In genomic region chr17:68057531-68057952, GRCh38 we compare ENCODE assay signal across 8 cellular contexts. TPM values are rescaled to one million over a fixed set of nuclear protein-coding genes. Genes with fewer than 3 reads are reported as not detected.
A peak's percentile ranks its signal among the peaks of the same experiment; 100 is the strongest.
DNase-seq lines count a peak whose midpoint lies in the region; ATAC-seq, FAIRE-seq and TF ChIP-seq lines count a peak whose summit lies in the region.

No MANE protein-coding gene starts in this region.

- H3K4me2 ChIP-seq in endothelial cell of umbilical vein (ENCODE audit: insufficient read depth, low read length) = no peak overlapping the region

- H3K4me3 ChIP-seq in BJ (ENCODE audit: low read depth, low read length) (no peak overlapping the region), endothelial cell of umbilical vein (replicated peaks in 1 of 3; ENCODE audit: insufficient read depth in 1 of 3, low read depth in 1 of 3, low read length in 3 of 3) (no peak overlapping the region)

- POLR2A ChIA-PET in BJ (lab: Charles Lee) (no interaction called here), endothelial cell of umbilical vein (lab: Charles Lee) (no interaction called here)

- no peak for TF ChIP-seq POLR2A in endothelial cell of umbilical vein (IDR thresholded peaks at IDR 0.05; ENCODE audit: low read depth, low read length)

- no peak for ATAC-seq in HG03378 (IDR thresholded peaks at IDR 0.05; ENCODE audit: unreplicated experiment)

- peaks cover 44% of the 10 kb centered on the region for H3K4me1 Mint-ChIP-seq in HFFc6 (ENCODE audit: low read depth)

- no peak overlapping the region for H2AFZ ChIP-seq in endothelial cell of umbilical vein (ENCODE audit: low read depth, low read length)

- DNase-seq in BJ (ENCODE audit: low read depth) (no peak), HFFc6 (peak; percentile 56), endothelial cell of umbilical vein (ENCODE audit: low read depth, low spot score) (peak; percentile 53), G401 (ENCODE audit: low spot score) (no peak), HPDE6-E6E7 (ENCODE audit: extremely low spot score) (no peak)
- peak; percentile 10 for DNase-seq in activated CD4-positive, alpha-beta T cell treated with anti-CD3 and anti-CD28 coated beads for 1 hour
- peak; percentile 45 for DNase-seq in stimulated activated CD4-positive, alpha-beta T cell treated with anti-CD3 and anti-CD28 coated beads, Interleukin-4, amount 100 ng/mL, for 24 hours

- H4K20me1 ChIP-seq in endothelial cell of umbilical vein (replicated peaks; ENCODE audit: control insufficient read depth, extremely low read depth, insufficient read depth, low read length) = no peaks in the 10 kb centered on the region

- no peak overlapping the region for H3K9ac ChIP-seq in endothelial cell of umbilical vein (replicated peaks; ENCODE audit: extremely low read depth, insufficient read depth, low read length)

- H3K36me3 ChIP-seq in BJ (ENCODE audit: control insufficient read depth, insufficient read depth, low read length) = no peaks in the 10 kb centered on the region
- no peaks in the 10 kb centered on the region for H3K36me3 ChIP-seq in endothelial cell of umbilical vein (ENCODE audit: control insufficient read depth in 2 of 2, extremely low read depth in 1 of 2, insufficient read depth in 2 of 2, low read length in 2 of 2)

- H3K9me1 ChIP-seq in endothelial cell of umbilical vein (replicated peaks; ENCODE audit: control insufficient read depth, extremely low read depth, insufficient read depth, low read length) = no peaks in the 10 kb centered on the region

- FAIRE-seq in endothelial cell of umbilical vein (lab: Jason Lieb, UNC) = peak; percentile 79

- no peak overlapping the region for H3K27ac ChIP-seq in endothelial cell of umbilical vein (ENCODE audit: insufficient read depth, low read depth, low read length)

- no peaks in the 10 kb centered on the region for H3K79me2 ChIP-seq in endothelial cell of umbilical vein (ENCODE audit: control insufficient read depth, insufficient read depth, low read length)

- no peak overlapping the region for H3K27ac Mint-ChIP-seq in HFFc6

- no TSS peak for BruUV-seq in endothelial cell of umbilical vein (replicated peaks; lab: Mats Ljungman, UMichigan)

- H3K9me3 ChIP-seq in endothelial cell of umbilical vein (replicated peaks; ENCODE audit: control insufficient read depth, insufficient read depth, low read length) = no peaks in the 10 kb centered on the region

- dilution Hi-C loops in endothelial cell of umbilical vein (cut with MboI; ENCODE audit: extremely low pct_ligation_motif_present, low sequenced_read_pairs) = no loop called here

- H3K9me3 Mint-ChIP-seq in HFFc6 = no peaks in the 10 kb centered on the region

- no peaks in the 10 kb centered on the region; the same call in 1 of the 2 replicates for H3K36me3 Mint-ChIP-seq in HFFc6 (ENCODE audit: low read depth)

- CTCF ChIA-PET in BJ (lab: Yijun Ruan, JAX) (interaction anchor here (0.8 to 2.8 kb wide), 9 partner anchors 9 to 156 kb away, joined by 3 to 14 read pairs (median 4); partner anchors contain the start of gene KPNA2), endothelial cell of umbilical vein (lab: Charles Lee) (interaction anchor here (0.7 to 2.2 kb wide), 8 partner anchors 13 to 143 kb away, joined by 3 to 20 read pairs (median 4); no protein-coding TSS in a partner anchor)

- in situ Hi-C loops in G401 (cut with HindIII; ENCODE audit: low sequenced_read_pairs) = no loop called here

- intact Hi-C loops in endothelial cell of umbilical vein (cut with micrococcal nuclease) = no loop called here

- H3K27me3 Mint-ChIP-seq in HFFc6 (ENCODE audit: insufficient read depth) = peaks cover 3% of the 10 kb centered on the region

- peak; percentile 57 for TF ChIP-seq CTCF in BJ (IDR thresholded peaks at IDR 0.05; ENCODE audit: insufficient read depth, low read depth, low read length)
- peak; percentile 79 for TF ChIP-seq CTCF in HFFc6 (IDR thresholded peaks at IDR 0.05)
- peak; percentile 46 to 52 for TF ChIP-seq CTCF in endothelial cell of umbilical vein (IDR thresholded peaks at IDR 0.05; ENCODE audit: extremely low read depth in 1 of 2, insufficient read depth in 1 of 2, low read depth in 1 of 2, low read length in 2 of 2)

- no peaks in the 10 kb centered on the region for H3K27me3 ChIP-seq in BJ (ENCODE audit: control insufficient read depth, insufficient read depth, low read length)
- H3K27me3 ChIP-seq in endothelial cell of umbilical vein (ENCODE audit: control insufficient read depth in 2 of 2, insufficient read depth in 2 of 2, low read length in 2 of 2) = no peaks in the 10 kb centered on the region

- H3K4me3 Mint-ChIP-seq in HFFc6 = no peak overlapping the region

- peaks cover 32% of the 10 kb centered on the region for H3K4me1 ChIP-seq in endothelial cell of umbilical vein (ENCODE audit: control insufficient read depth, extremely low read depth, insufficient read depth, low read length)

TF ChIP-seq in endothelial cell of umbilical vein, 7 proteins besides CTCF, POLR2A, EP300 and RAD21:
- TF ChIP-seq POLR2AphosphoS5 (IDR thresholded peaks at IDR 0.05; ENCODE audit: insufficient read depth, low read depth, low read length) (no peak), JUN (IDR thresholded peaks at IDR 0.05; ENCODE audit: borderline replicate concordance, insufficient read depth, insufficient read length, low read depth) (no peak), MYC (IDR thresholded peaks at IDR 0.05; ENCODE audit: low read depth, low read length) (no peak), GATA2 (IDR thresholded peaks at IDR 0.05; ENCODE audit: insufficient read depth, insufficient read length, low read depth, low read length) (no peak), MAX (IDR thresholded peaks at IDR 0.05; ENCODE audit: insufficient read depth, insufficient read length) (no peak)

RNA-seq across cellular contexts. Expression of gene KPNA2, which starts 22.0 kb away (rescaled TPM):
- polyA plus RNA-seq in BJ (2011; rRNA removed) = 165 and 212 TPM in 2 replicates
- polyA minus RNA-seq in BJ (2011; rRNA and poly(A)+ RNA removed) = 178 and 220 TPM in 2 replicates
- total RNA-seq in HFFc6 (2021; fragmentation: NEBNext Ultra II Directional; extraction: Animal tissue kit (Norgen Biotek cat#: 25700)) = 100 to 1,000 TPM; 152 to 296 (median 277) TPM
- 311 and 382 TPM in 2 replicates for total RNA-seq in endothelial cell of umbilical vein
- 252 and 259 TPM in 2 replicates for polyA plus RNA-seq in endothelial cell of umbilical vein
- polyA plus RNA-seq in endothelial cell of umbilical vein (2011; cell fraction: cytosol; rRNA removed) = 238 and 268 TPM in 2 replicates
- polyA plus RNA-seq in endothelial cell of umbilical vein (2011; cell fraction: nucleus; rRNA removed) = 209 and 217 TPM in 2 replicates
- 267 and 391 TPM in 2 replicates for polyA plus RNA-seq in endothelial cell of umbilical vein (2012)
- polyA minus RNA-seq in endothelial cell of umbilical vein = 488 and 522 TPM in 2 replicates
- polyA minus RNA-seq in endothelial cell of umbilical vein (2011; cell fraction: cytosol; rRNA and poly(A)+ RNA removed) = 278 TPM
- polyA minus RNA-seq in endothelial cell of umbilical vein (2011; cell fraction: nucleus; rRNA and poly(A)+ RNA removed) = 156 and 233 TPM in 2 replicates
- 148 and 199 TPM in 2 replicates for total RNA-seq in G401 (2014; rRNA removed; shearing (Covaris generic))

Comparison
In these comparisons a context has a peak if more than half of its experiments do, and no peak if none do; other contexts are left out.
1. DNase-seq: peak in HFFc6 (single experiment), activated CD4-positive, alpha-beta T cell treated with anti-CD3 and anti-CD28 coated beads for 1 hour (single experiment), endothelial cell of umbilical vein (single experiment) and stimulated activated CD4-positive, alpha-beta T cell treated with anti-CD3 and anti-CD28 coated beads, Interleukin-4, amount 100 ng/mL, for 24 hours (single experiment); none in BJ (single experiment), G401 (single experiment) and HPDE6-E6E7 (single experiment).
2. Peak in every context shown above with its lines, with median percentiles within 50 percentile points of each other: CTCF ChIP-seq.